In genomic region chr1:232143315-232143886, GRCh38 we compare ENCODE assay signal across 15 cellular contexts.
DNase-seq lines count a peak whose midpoint lies in the region; ATAC-seq and TF ChIP-seq lines count a peak whose summit lies in the region.
"Had no signal": no experiment of that assay in that cellular context is flagged by ENCODE, and none has a peak within 500 bp of the region (broad histone marks: within the 10 kb centered on the region; RNA-seq: fewer than 3 reads in every experiment).

No MANE protein-coding gene starts in this region.

- DNase-seq in GM23338 (ENCODE audit: low spot score) (peak; percentile 53), hepatocyte (ENCODE audit: low spot score) (no peak), PC-9 (no peak), ACHN (no peak), NCI-H1105 treated with DMSO at 0.1 percent for 48 hours (lab: John Stamatoyannopoulos, UW) (no peak)
- DNase-seq in naive thymus-derived CD8-positive, alpha-beta T cell, result no peak
- DNase-seq: activated gamma-delta T cell treated with Interleukin-2 at 50 U/mL for 16 hours; KBM-7; naive thymus-derived CD4-positive, alpha-beta T cell; NCI-H1930; T-cell had no signal

- CTCF ChIA-PET in PC-9 (lab: Charles Lee), result no interaction called here

- H3K9me2 ChIP-seq in GM23338 (ENCODE audit: insufficient read depth) (no peaks in the 10 kb centered on the region), hepatocyte (replicated peaks; ENCODE audit: insufficient read depth) (no peaks in the 10 kb centered on the region), PC-9 (ENCODE audit: insufficient read depth) (no peaks in the 10 kb centered on the region)

- peaks cover 31% of the 10 kb centered on the region for H3K36me3 Mint-ChIP-seq in GM23338 (ENCODE audit: low read depth)
- H3K36me3 Mint-ChIP-seq in naive thymus-derived CD8-positive, alpha-beta T cell, result peaks cover 0 to 6% (median 5%) of the 10 kb centered on the region in 3 donors
- H3K36me3 Mint-ChIP-seq: T-cell had no signal

- H3K4me1 ChIP-seq in GM23338 (ENCODE audit: insufficient read depth), result peaks cover 10% of the 10 kb centered on the region
- H3K4me1 ChIP-seq in hepatocyte (ENCODE audit: insufficient read depth), result peaks cover 11% of the 10 kb centered on the region
- H3K4me1 ChIP-seq in PC-9 (replicated peaks; ENCODE audit: insufficient read depth), result no peaks in the 10 kb centered on the region

- intact Hi-C loops in PC-9 (cut with micrococcal nuclease; ENCODE audit: unreplicated experiment), result no loop called here

- peaks cover 33% of the 10 kb centered on the region for H3K4me1 Mint-ChIP-seq in GM23338
- no peaks in the 10 kb centered on the region for H3K4me1 Mint-ChIP-seq in naive thymus-derived CD8-positive, alpha-beta T cell
- H3K4me1 Mint-ChIP-seq: central memory CD8-positive, alpha-beta T cell; naive thymus-derived CD4-positive, alpha-beta T cell; T-cell had no signal

- no TSS peak for BruUV-seq in PC-9 (replicated peaks; lab: Mats Ljungman, UMichigan)

- ATAC-seq in GM23338, result peak; percentile 16
- peak; percentile 10 for ATAC-seq in SK-N-SH treated with all-trans-retinoic acid at 6 μM for 48 hours
- no peak for ATAC-seq in naive thymus-derived CD8-positive, alpha-beta T cell
- ATAC-seq: naive thymus-derived CD4-positive, alpha-beta T cell had no signal

- peaks cover 17% of the 10 kb centered on the region for H3K27me3 Mint-ChIP-seq in GM23338 (ENCODE audit: insufficient read depth, low read depth, poor library complexity)
- H3K27me3 Mint-ChIP-seq in naive thymus-derived CD8-positive, alpha-beta T cell, result peaks cover 2 to 16% (median 5%) of the 10 kb centered on the region in 5 donors

- H3K27ac ChIP-seq in GM23338 (ENCODE audit: low read depth) (peak overlapping the region; percentile 82), hepatocyte (peak overlapping the region; percentile 19), skin epidermis (peak overlapping the region in 13 of 21 experiments; percentile 2 to 81 (median 54)), PC-9 (no peak overlapping the region)
- H3K27ac ChIP-seq: BLaER1 treated with 17β-estradiol and CSF1 and Interleukin-3, amounts not matched to agents 10 nM and 100 nM had no signal

- H3K4me3 ChIP-seq in GM23338, result no peak overlapping the region
- H3K4me3 ChIP-seq in hepatocyte, result no peak overlapping the region
- H3K4me3 ChIP-seq in skin epidermis, result no peak overlapping the region
- H3K4me3 ChIP-seq in PC-9, result no peak overlapping the region
- H3K4me3 ChIP-seq: BLaER1 treated with 17β-estradiol and CSF1 and Interleukin-3, amounts not matched to agents 10 nM and 100 nM had no signal

- H3F3A ChIP-seq in GM23338 (replicated peaks; ENCODE audit: low read depth), result peaks cover 11% of the 10 kb centered on the region; the same call in 1 of the 2 replicates
- no peaks in the 10 kb centered on the region for H3F3A ChIP-seq in PC-9 (ENCODE audit: insufficient read depth, low read depth)

- 52% methylated on average over 3 of the region's 3 CpGs for WGBS in hepatocyte (ENCODE audit: low lambda C conversion rate, missing lambda C conversion rate)

- H3K36me3 ChIP-seq in GM23338 (ENCODE audit: insufficient read depth) (no peaks in the 10 kb centered on the region), hepatocyte (replicated peaks; ENCODE audit: insufficient read depth, low read depth) (no peaks in the 10 kb centered on the region), PC-9 (ENCODE audit: low read depth) (no peaks in the 10 kb centered on the region)
- H3K36me3 ChIP-seq: BLaER1 treated with 17β-estradiol and CSF1 and Interleukin-3, amounts not matched to agents 10 nM and 100 nM had no signal

- H3K27ac Mint-ChIP-seq in GM23338, result peak overlapping the region; percentile 25
- no peak overlapping the region for H3K27ac Mint-ChIP-seq in naive thymus-derived CD8-positive, alpha-beta T cell
- H3K27ac Mint-ChIP-seq: naive thymus-derived CD4-positive, alpha-beta T cell; T-cell had no signal

- no peak for TF ChIP-seq CTCF in GM23338 (conservative IDR thresholded peaks at IDR 0.05; ENCODE audit: low read depth in 2 of 2)
- TF ChIP-seq CTCF in hepatocyte (IDR thresholded peaks at IDR 0.05; ENCODE audit: poor library complexity), result no peak
- TF ChIP-seq CTCF in PC-9 (conservative IDR thresholded peaks at IDR 0.05), result no peak

- no peaks in the 10 kb centered on the region for H3K9me3 ChIP-seq in hepatocyte (ENCODE audit: low read depth)
- no peaks in the 10 kb centered on the region for H3K9me3 ChIP-seq in PC-9 (ENCODE audit: insufficient read depth, low read depth)

- H2AFZ ChIP-seq in GM23338, result no peak overlapping the region
- no peak overlapping the region for H2AFZ ChIP-seq in hepatocyte
- H2AFZ ChIP-seq in PC-9, result no peak overlapping the region

- H3K79me2 ChIP-seq in GM23338 (replicated peaks; ENCODE audit: insufficient read depth) (no peaks in the 10 kb centered on the region), hepatocyte (no peaks in the 10 kb centered on the region), PC-9 (ENCODE audit: low read depth) (no peaks in the 10 kb centered on the region)

- no peak overlapping the region for H3K4me3 Mint-ChIP-seq in GM23338
- H3K4me3 Mint-ChIP-seq in naive thymus-derived CD8-positive, alpha-beta T cell, result no peak overlapping the region
- H3K4me3 Mint-ChIP-seq: central memory CD8-positive, alpha-beta T cell; naive thymus-derived CD4-positive, alpha-beta T cell; T-cell had no signal

- in situ Hi-C loops in ACHN (cut with HindIII; ENCODE audit: low pct_ligation_motif_present, low pct_unique_long_range_greater_than_20kb, low sequenced_read_pairs), result no loop called here

- H3K27me3 ChIP-seq in GM23338 (ENCODE audit: insufficient read depth) (no peaks in the 10 kb centered on the region), hepatocyte (no peaks in the 10 kb centered on the region), PC-9 (ENCODE audit: insufficient read depth, low read depth) (peaks cover 11% of the 10 kb centered on the region; the same call in 1 of the 2 replicates)
- H3K27me3 ChIP-seq: BLaER1 treated with 17β-estradiol and CSF1 and Interleukin-3, amounts not matched to agents 10 nM and 100 nM had no signal

- H3K9me3 Mint-ChIP-seq in GM23338, result peaks cover 25% of the 10 kb centered on the region; the same call in 2 of the 3 replicates
- peaks cover 0 to 19% (median 4%) of the 10 kb centered on the region in 9 donors for H3K9me3 Mint-ChIP-seq in naive thymus-derived CD8-positive, alpha-beta T cell
- H3K9me3 Mint-ChIP-seq: central memory CD8-positive, alpha-beta T cell had no signal

- H4K20me1 ChIP-seq in GM23338 (replicated peaks; ENCODE audit: insufficient read depth) (peaks cover 7% of the 10 kb centered on the region; the same call in 1 of the 2 replicates), hepatocyte (ENCODE audit: insufficient read depth, poor library complexity, severe bottlenecking) (no peaks in the 10 kb centered on the region), PC-9 (ENCODE audit: insufficient read depth) (no peaks in the 10 kb centered on the region)
- H4K20me1 ChIP-seq: BLaER1 treated with 17β-estradiol and CSF1 and Interleukin-3, amounts not matched to agents 10 nM and 100 nM had no signal

- POLR2A ChIA-PET in PC-9 (lab: Charles Lee; ENCODE audit: unreplicated experiment), result no interaction called here
- POLR2A ChIA-PET in naive thymus-derived CD8-positive, alpha-beta T cell (lab: Charles Lee), result no interaction called here

- H3K4me2 ChIP-seq in GM23338 (no peak overlapping the region), hepatocyte (no peak overlapping the region), PC-9 (no peak overlapping the region)
- H3K4me2 ChIP-seq: BLaER1 treated with 17β-estradiol and CSF1 and Interleukin-3, amounts not matched to agents 10 nM and 100 nM had no signal

TF ChIP-seq in GM23338, 12 proteins besides CTCF, POLR2A, EP300 and RAD21:
- TF ChIP-seq NANOG (IDR thresholded peaks at IDR 0.05; ENCODE audit: borderline replicate concordance), result no peak
- TF ChIP-seq EZH2phosphoT487 (IDR thresholded peaks at IDR 0.05; ENCODE audit: unreplicated experiment), result no peak
- TF ChIP-seq CREB1 (CRISPR knock-in tag; IDR thresholded peaks at IDR 0.05; ENCODE audit: low read depth), result no peak

TF ChIP-seq in SK-N-SH treated with all-trans-retinoic acid at 6 μM for 48 hours, 23 proteins besides CTCF, POLR2A, EP300 and RAD21 (continues in another document):
- TF ChIP-seq ZFP30 (CRISPR knock-in tag; IDR thresholded peaks at IDR 0.05) (no peak), TOX (CRISPR knock-in tag; IDR thresholded peaks at IDR 0.05; ENCODE audit: borderline replicate concordance) (no peak), SNAI2 (CRISPR knock-in tag; IDR thresholded peaks at IDR 0.05) (no peak), RARB (CRISPR knock-in tag; IDR thresholded peaks at IDR 0.05) (no peak), ZNF70 (CRISPR knock-in tag; IDR thresholded peaks at IDR 0.05) (no peak), ESRRG (CRISPR knock-in tag; IDR thresholded peaks at IDR 0.05) (no peak), PPARA (CRISPR knock-in tag; IDR thresholded peaks at IDR 0.05; ENCODE audit: borderline replicate concordance) (no peak)
- TF ChIP-seq, protein P1, sequence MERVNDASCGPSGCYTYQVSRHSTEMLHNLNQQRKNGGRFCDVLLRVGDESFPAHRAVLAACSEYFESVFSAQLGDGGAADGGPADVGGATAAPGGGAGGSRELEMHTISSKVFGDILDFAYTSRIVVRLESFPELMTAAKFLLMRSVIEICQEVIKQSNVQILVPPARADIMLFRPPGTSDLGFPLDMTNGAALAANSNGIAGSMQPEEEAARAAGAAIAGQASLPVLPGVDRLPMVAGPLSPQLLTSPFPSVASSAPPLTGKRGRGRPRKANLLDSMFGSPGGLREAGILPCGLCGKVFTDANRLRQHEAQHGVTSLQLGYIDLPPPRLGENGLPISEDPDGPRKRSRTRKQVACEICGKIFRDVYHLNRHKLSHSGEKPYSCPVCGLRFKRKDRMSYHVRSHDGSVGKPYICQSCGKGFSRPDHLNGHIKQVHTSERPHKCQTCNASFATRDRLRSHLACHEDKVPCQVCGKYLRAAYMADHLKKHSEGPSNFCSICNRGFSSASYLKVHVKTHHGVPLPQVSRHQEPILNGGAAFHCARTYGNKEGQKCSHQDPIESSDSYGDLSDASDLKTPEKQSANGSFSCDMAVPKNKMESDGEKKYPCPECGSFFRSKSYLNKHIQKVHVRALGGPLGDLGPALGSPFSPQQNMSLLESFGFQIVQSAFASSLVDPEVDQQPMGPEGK (CRISPR knock-in tag; IDR thresholded peaks at IDR 0.05; ENCODE audit: borderline replicate concordance), result no peak
- TF ChIP-seq, protein P2, sequence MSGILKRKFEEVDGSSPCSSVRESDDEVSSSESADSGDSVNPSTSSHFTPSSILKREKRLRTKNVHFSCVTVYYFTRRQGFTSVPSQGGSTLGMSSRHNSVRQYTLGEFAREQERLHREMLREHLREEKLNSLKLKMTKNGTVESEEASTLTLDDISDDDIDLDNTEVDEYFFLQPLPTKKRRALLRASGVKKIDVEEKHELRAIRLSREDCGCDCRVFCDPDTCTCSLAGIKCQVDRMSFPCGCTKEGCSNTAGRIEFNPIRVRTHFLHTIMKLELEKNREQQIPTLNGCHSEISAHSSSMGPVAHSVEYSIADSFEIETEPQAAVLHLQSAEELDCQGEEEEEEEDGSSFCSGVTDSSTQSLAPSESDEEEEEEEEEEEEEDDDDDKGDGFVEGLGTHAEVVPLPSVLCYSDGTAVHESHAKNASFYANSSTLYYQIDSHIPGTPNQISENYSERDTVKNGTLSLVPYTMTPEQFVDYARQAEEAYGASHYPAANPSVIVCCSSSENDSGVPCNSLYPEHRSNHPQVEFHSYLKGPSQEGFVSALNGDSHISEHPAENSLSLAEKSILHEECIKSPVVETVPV (CRISPR knock-in tag; IDR thresholded peaks at IDR 0.05), result no peak

Comparison
In these comparisons a context has a peak if more than half of its experiments do, and no peak if none do; other contexts are left out.
1. ATAC-seq: peak in GM23338 (single experiment) and SK-N-SH treated with all-trans-retinoic acid at 6 μM for 48 hours (single experiment); none in naive thymus-derived CD8-positive, alpha-beta T cell (0 of 2).